In genomic region chr4:94295452-94295851, GRCh38 we compare ENCODE assay signal across 8 cellular contexts. TPM values are rescaled to one million over a fixed set of nuclear protein-coding genes. Genes with fewer than 3 reads are reported as not detected.
"Had no signal": no experiment of that assay in that cellular context is flagged by ENCODE, and none has a peak within 500 bp of the region (broad histone marks: within the 10 kb centered on the region; RNA-seq: fewer than 3 reads in every experiment).

No MANE protein-coding gene starts in this region.

RNA-seq across cellular contexts. Expression of gene HPGDS, which starts 47.2 kb away (rescaled TPM):
- total RNA-seq: dermis microvascular lymphatic vessel endothelial cell, esophagus mucosa, glomerular endothelial cell, kidney epithelial cell, lung microvascular endothelial cell, mesothelial cell of epicardium, myocyte had no signal
- polyA plus RNA-seq: keratinocyte had no signal
